20 cellular contexts compared by ENCODE assay signal in genomic region chr9:99592834-99593584, GRCh38.
A peak's percentile ranks its signal among the peaks of the same experiment; 100 is the strongest.
DNase-seq lines count a peak whose midpoint lies in the region; ATAC-seq, FAIRE-seq and TF ChIP-seq lines count a peak whose summit lies in the region.
"Had no signal": no experiment of that assay in that cellular context is flagged by ENCODE, and none has a peak within 500 bp of the region (broad histone marks: within the 10 kb centered on the region; RNA-seq: fewer than 3 reads in every experiment).

No MANE protein-coding gene starts in this region.

- H3K9me3 ChIP-seq in GM12878 (replicated peaks; ENCODE audit: control insufficient read depth, insufficient read depth, low read length) = no peaks in the 10 kb centered on the region
- H3K9me3 ChIP-seq: esophagus squamous epithelium, prostate gland, spleen had no signal

- no peak overlapping the region for H3K4me2 ChIP-seq in GM12878 (ENCODE audit: control insufficient read depth, insufficient read depth)
- H3K4me2 ChIP-seq: KMS-11 had no signal

- TF ChIP-seq RAD21 in GM12878 (IDR thresholded peaks at IDR 0.05; ENCODE audit: insufficient read depth, low read depth, low read length) = no peak

- H3K36me3 ChIP-seq in GM12878 (ENCODE audit: control insufficient read depth in 2 of 2, insufficient read depth in 2 of 2, low read length in 1 of 2) = no peaks in the 10 kb centered on the region
- H3K36me3 ChIP-seq: esophagus squamous epithelium, prostate gland, spleen had no signal

- POLR2A ChIA-PET in GM12878 (lab: Charles Lee) = interaction anchor here (0.7 to 1.6 kb wide), 6 partner anchors 42 to 418 kb away, joined by 3 to 5 read pairs (median 4); no protein-coding TSS in a partner anchor

- intact Hi-C loops in GM12878 (cut with micrococcal nuclease; ENCODE audit: unreplicated experiment) = loop anchor here (2.0 to 5.0 kb wide), 4 partner anchors 40 to 229 kb away; partner anchors contain the start of gene NR4A3

- SMC1A ChIA-PET in GM12878 (lab: Charles Lee; ENCODE audit: uncharacterized antibody, unreplicated experiment) = interaction anchor here (0.6 to 2.5 kb wide), 14 partner anchors 11 to 626 kb away, joined by 3 to 13 read pairs (median 7); no protein-coding TSS in a partner anchor

- DNase-seq in Kasumi-1 (lab: John Stamatoyannopoulos, UW) = peak; percentile 5 to 23
- DNase-seq in GM12878 (ENCODE audit: low read depth, low spot score) = no peak
- DNase-seq in kidney tubule cell (ENCODE audit: low spot score) = no peak
- no peak for DNase-seq in stimulated activated CD8-positive, alpha-beta memory T cell treated with anti-CD3 and anti-CD28 coated beads, Interleukin-4, amount 100 ng/mL, for 48 hours
- DNase-seq: activated CD4-positive, alpha-beta T cell treated with anti-CD3 and anti-CD28 coated beads, Interleukin-2, amount 50 U/mL, for 4 hours; activated T-cell treated with anti-CD3 and anti-CD28 coated beads, Interleukin-2, amount 50 U/mL, for 24 hours; esophagus squamous epithelium; head of caudate nucleus; mesendoderm; NCI-H446 treated with DMSO at 0.1 percent for 48 hours; spleen; stimulated activated naive CD4-positive, alpha-beta T cell had no signal

- no peaks in the 10 kb centered on the region for H3K27me3 ChIP-seq in GM12878 (replicated peaks in 1 of 2; ENCODE audit: control insufficient read depth in 2 of 2, insufficient read depth in 2 of 2, low read length in 1 of 2)
- H3K27me3 ChIP-seq: esophagus squamous epithelium, spleen had no signal

- ATAC-seq in GM18505 (IDR thresholded peaks at IDR 0.05; ENCODE audit: unreplicated experiment) (peak; percentile 67), GM21360 (IDR thresholded peaks at IDR 0.05; ENCODE audit: unreplicated experiment) (peak; percentile 42), GM12878 (peak; percentile 78), GM18861 (IDR thresholded peaks at IDR 0.05; ENCODE audit: unreplicated experiment) (no peak), HG03159 (IDR thresholded peaks at IDR 0.05; ENCODE audit: unreplicated experiment) (no peak)

- FAIRE-seq in GM12878 (lab: Jason Lieb, UNC) = no peak
- FAIRE-seq: D721Med, G401.6 had no signal

- no TSS peak for BruUV-seq in GM12878 (replicated peaks; lab: Mats Ljungman, UMichigan)

- H4K20me1 ChIP-seq in GM12878 (ENCODE audit: control insufficient read depth, insufficient read depth) = no peaks in the 10 kb centered on the region

- CTCF ChIA-PET in GM12878 (lab: Yijun Ruan, JAX) = interaction anchor here (0.9 to 2.7 kb wide), 7 partner anchors 10 to 409 kb away, joined by 3 to 7 read pairs (median 3); no protein-coding TSS in a partner anchor

- peak overlapping the region; percentile 15; the same call in 1 of the 2 replicates for H2AFZ ChIP-seq in GM12878 (ENCODE audit: control insufficient read depth, low read depth, low read length)

- H3K79me2 ChIP-seq in GM12878 (ENCODE audit: control insufficient read depth, insufficient read depth, low read length) = no peaks in the 10 kb centered on the region

- no peak for TF ChIP-seq CTCF in GM12878 (IDR thresholded peaks at IDR 0.05 in 2 of 3, conservative IDR thresholded peaks at IDR 0.05 in 1 of 3; ENCODE audit: control insufficient read depth in 2 of 3, extremely low read depth in 1 of 3, insufficient read depth in 1 of 3, low read depth in 3 of 3, low read length in 3 of 3)

- H3K4me3 ChIP-seq in GM12878 = no peak overlapping the region
- H3K4me3 ChIP-seq: esophagus squamous epithelium, prostate gland, spleen had no signal

- H3K27ac ChIP-seq in GM12878 (ENCODE audit: control insufficient read depth, insufficient read depth) = peak overlapping the region; percentile 30; the same call in 1 of the 2 replicates
- H3K27ac ChIP-seq: esophagus squamous epithelium, KMS-11, prostate gland had no signal

- no peak overlapping the region for H3K9ac ChIP-seq in GM12878 (ENCODE audit: control insufficient read depth, insufficient read depth, low read length)
- H3K9ac ChIP-seq: KMS-11 had no signal

- TF ChIP-seq EP300 in GM12878 (IDR thresholded peaks at IDR 0.05; ENCODE audit: borderline replicate concordance in 1 of 2, control insufficient read depth in 1 of 2, low read depth in 2 of 2, low read length in 2 of 2) = no peak

- in situ Hi-C loops in GM12878 (cut with MboI) = no loop called here

- 20% methylated on average over 4 of the region's 4 CpGs for WGBS in GM12878 (ENCODE audit: insufficient coverage, insufficient replicate concordance, low lambda C conversion rate, missing lambda C conversion rate)

- RAD21 ChIA-PET in GM12878 (lab: Charles Lee; ENCODE audit: unreplicated experiment) = interaction anchor here (0.7 to 2.2 kb wide), 9 partner anchors 10 to 237 kb away, joined by 3 to 17 read pairs (median 3); no protein-coding TSS in a partner anchor

- H3K4me1 ChIP-seq in GM12878 (ENCODE audit: control insufficient read depth, insufficient read depth, low read length) = peaks cover 13% of the 10 kb centered on the region; the same call in 1 of the 2 replicates
- H3K4me1 ChIP-seq: esophagus squamous epithelium, prostate gland had no signal

- TF ChIP-seq POLR2A in GM18505 (IDR thresholded peaks at IDR 0.05; ENCODE audit: borderline replicate concordance, extremely low read depth, insufficient read depth, insufficient read length) (no peak), GM12878 (IDR thresholded peaks at IDR 0.05; ENCODE audit: low read depth, low read length) (no peak)

TF ChIP-seq in GM12878, 131 proteins besides CTCF, POLR2A, EP300 and RAD21 (continues in another document):
- TF ChIP-seq LARP7 (IDR thresholded peaks at IDR 0.05) (no peak), STAT1 (conservative IDR thresholded peaks at IDR 0.05) (no peak), ZNF592 (IDR thresholded peaks at IDR 0.05) (no peak), NFIC (IDR thresholded peaks at IDR 0.05; ENCODE audit: low read depth, low read length) (peak; percentile 49; the same call in 1 of the 2 replicates), RFX5 (IDR thresholded peaks at IDR 0.05; ENCODE audit: low read depth, low read length) (no peak), DPF2 (IDR thresholded peaks at IDR 0.05) (peak; percentile 12; the same call in 1 of the 2 replicates)
- TF ChIP-seq, protein P1, sequence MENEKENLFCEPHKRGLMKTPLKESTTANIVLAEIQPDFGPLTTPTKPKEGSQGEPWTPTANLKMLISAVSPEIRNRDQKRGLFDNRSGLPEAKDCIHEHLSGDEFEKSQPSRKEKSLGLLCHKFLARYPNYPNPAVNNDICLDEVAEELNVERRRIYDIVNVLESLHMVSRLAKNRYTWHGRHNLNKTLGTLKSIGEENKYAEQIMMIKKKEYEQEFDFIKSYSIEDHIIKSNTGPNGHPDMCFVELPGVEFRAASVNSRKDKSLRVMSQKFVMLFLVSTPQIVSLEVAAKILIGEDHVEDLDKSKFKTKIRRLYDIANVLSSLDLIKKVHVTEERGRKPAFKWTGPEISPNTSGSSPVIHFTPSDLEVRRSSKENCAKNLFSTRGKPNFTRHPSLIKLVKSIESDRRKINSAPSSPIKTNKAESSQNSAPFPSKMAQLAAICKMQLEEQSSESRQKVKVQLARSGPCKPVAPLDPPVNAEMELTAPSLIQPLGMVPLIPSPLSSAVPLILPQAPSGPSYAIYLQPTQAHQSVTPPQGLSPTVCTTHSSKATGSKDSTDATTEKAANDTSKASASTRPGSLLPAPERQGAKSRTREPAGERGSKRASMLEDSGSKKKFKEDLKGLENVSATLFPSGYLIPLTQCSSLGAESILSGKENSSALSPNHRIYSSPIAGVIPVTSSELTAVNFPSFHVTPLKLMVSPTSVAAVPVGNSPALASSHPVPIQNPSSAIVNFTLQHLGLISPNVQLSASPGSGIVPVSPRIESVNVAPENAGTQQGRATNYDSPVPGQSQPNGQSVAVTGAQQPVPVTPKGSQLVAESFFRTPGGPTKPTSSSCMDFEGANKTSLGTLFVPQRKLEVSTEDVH (IDR thresholded peaks at IDR 0.05; ENCODE audit: low read depth, partially characterized antibody) = no peak
- TF ChIP-seq, protein P2, sequence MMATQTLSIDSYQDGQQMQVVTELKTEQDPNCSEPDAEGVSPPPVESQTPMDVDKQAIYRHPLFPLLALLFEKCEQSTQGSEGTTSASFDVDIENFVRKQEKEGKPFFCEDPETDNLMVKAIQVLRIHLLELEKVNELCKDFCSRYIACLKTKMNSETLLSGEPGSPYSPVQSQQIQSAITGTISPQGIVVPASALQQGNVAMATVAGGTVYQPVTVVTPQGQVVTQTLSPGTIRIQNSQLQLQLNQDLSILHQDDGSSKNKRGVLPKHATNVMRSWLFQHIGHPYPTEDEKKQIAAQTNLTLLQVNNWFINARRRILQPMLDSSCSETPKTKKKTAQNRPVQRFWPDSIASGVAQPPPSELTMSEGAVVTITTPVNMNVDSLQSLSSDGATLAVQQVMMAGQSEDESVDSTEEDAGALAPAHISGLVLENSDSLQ (IDR thresholded peaks at IDR 0.05) = no peak

Comparison
In these comparisons a context has a peak if more than half of its experiments do, and no peak if none do; other contexts are left out.
1. ATAC-seq: peak in GM18505 (single experiment), GM21360 (single experiment) and GM12878 (single experiment); none in GM18861 (single experiment) and HG03159 (single experiment).
2. DNase-seq: peak in Kasumi-1 (2 of 2); none in GM12878 (single experiment), kidney tubule cell (single experiment) and stimulated activated CD8-positive, alpha-beta memory T cell treated with anti-CD3 and anti-CD28 coated beads, Interleukin-4, amount 100 ng/mL, for 48 hours (single experiment).